ENCODE assay signal across 19 cellular contexts in genomic region chr9:68304212-68304611, GRCh38. TPM values are rescaled to one million over a fixed set of nuclear protein-coding genes. Genes with fewer than 3 reads are reported as not detected.
"Had no signal": no experiment of that assay in that cellular context is flagged by ENCODE, and none has a peak within 500 bp of the region (broad histone marks: within the 10 kb centered on the region; RNA-seq: fewer than 3 reads in every experiment).

No MANE protein-coding gene starts in this region.

RNA-seq across cellular contexts. Expression of gene FOXD4L3, which starts 1.5 kb away (rescaled TPM):
- total RNA-seq: activated naive CD4-positive, alpha-beta T cell treated with anti-CD3 and anti-CD28 coated beads for 36 hours; activated naive CD8-positive, alpha-beta T cell treated with anti-CD3 and anti-CD28 coated beads, Interleukin-2, amount 10 ng/mL, durations not matched to agents 7 days and 5 days; activated T-cell treated with anti-CD3 and anti-CD28 coated beads, Interleukin-2, amount 50 U/mL, for 4 hours; activated T-cell treated with anti-CD3 and anti-CD28 coated beads, Interleukin-2, amount 50 U/mL, for 72 hours; activated T-helper 1 cell treated with anti-CD3 and anti-CD28 coated beads, Interleukin-12 subunit alpha, Interleukin-12 subunit beta, Interleukin-2, Interleukin-4 antibody, amounts not matched to agents 30 ng/mL and 10 ng/mL and 1 ng/mL, durations not matched to agents 14 hours and 24 hours and 36 hours; activated T-helper 2 cell treated with anti-CD3 and anti-CD28 coated beads, Interferon-gamma antibody, Interleukin-2, Interleukin-4, amounts not matched to agents 10 μg/mL and 5 μg/mL and 100 μg/mL, durations not matched to agents 14 hours and 24 hours and 36 hours; adrenal gland; aorta; ascending aorta; astrocyte; body of pancreas; bronchial epithelial cell; cardiac septum; cerebellum; chondrocyte had no signal
- polyA plus RNA-seq: adipose tissue, aorta had no signal

RNA-seq across cellular contexts. Expression of gene PGM5, which starts 52.2 kb away (rescaled TPM):
- total RNA-seq: activated naive CD4-positive, alpha-beta T cell treated with anti-CD3 and anti-CD28 coated beads for 36 hours; activated naive CD4-positive, alpha-beta T cell treated with anti-CD3 and anti-CD28 coated beads, Interleukin-2, amount 50 U/mL, for 72 hours; activated naive CD8-positive, alpha-beta T cell treated with anti-CD3 and anti-CD28 coated beads for 36 hours; activated naive CD8-positive, alpha-beta T cell treated with anti-CD3 and anti-CD28 coated beads, Interleukin-2, amount 10 ng/mL, durations not matched to agents 7 days and 5 days; activated T-cell treated with anti-CD3 and anti-CD28 coated beads, Interleukin-2, amount 50 U/mL, for 4 hours; activated T-cell treated with anti-CD3 and anti-CD28 coated beads, Interleukin-2, amount 50 U/mL, for 72 hours; activated T-helper 1 cell treated with anti-CD3 and anti-CD28 coated beads, Interleukin-12 subunit alpha, Interleukin-12 subunit beta, Interleukin-2, Interleukin-4 antibody, amounts not matched to agents 30 ng/mL and 10 ng/mL and 1 ng/mL, durations not matched to agents 14 hours and 24 hours and 36 hours; activated T-helper 17 cell treated with anti-CD3 and anti-CD28 coated beads, Interleukin-2, amount 50 U/mL, for 72 hours; activated T-helper 2 cell treated with anti-CD3 and anti-CD28 coated beads, Interferon-gamma antibody, Interleukin-2, Interleukin-4, amounts not matched to agents 10 μg/mL and 5 μg/mL and 100 μg/mL, durations not matched to agents 14 hours and 24 hours and 36 hours; chondrocyte had no signal
